In genomic region chr11:108854366-108854765, GRCh38 we compare ENCODE assay signal across 1 cellular context.
TF ChIP-seq lines count a peak whose summit lies in the region.

No MANE protein-coding gene starts in this region.

TF ChIP-seq in GM12878, 131 proteins besides CTCF, POLR2A, EP300 and RAD21 (continued from another document and continues in another):
- peak; percentile 15; the same call in 1 of the 2 replicates for TF ChIP-seq RELB (IDR thresholded peaks at IDR 0.05; ENCODE audit: low read depth)
- no peak for TF ChIP-seq CBFB (IDR thresholded peaks at IDR 0.05; ENCODE audit: low read depth)
- TF ChIP-seq FOS (IDR thresholded peaks at IDR 0.05; ENCODE audit: borderline replicate concordance, extremely low read depth, insufficient read length) = no peak
- TF ChIP-seq TCF7 (IDR thresholded peaks at IDR 0.05; ENCODE audit: borderline replicate concordance) = no peak
- peak; percentile 15 for TF ChIP-seq SKIL (IDR thresholded peaks at IDR 0.05; ENCODE audit: low read depth, poor library complexity, severe bottlenecking)
- TF ChIP-seq SMAD5 (IDR thresholded peaks at IDR 0.05; ENCODE audit: low read depth) = no peak
- no peak for TF ChIP-seq CHD4 (IDR thresholded peaks at IDR 0.05)
- TF ChIP-seq, protein P1, sequence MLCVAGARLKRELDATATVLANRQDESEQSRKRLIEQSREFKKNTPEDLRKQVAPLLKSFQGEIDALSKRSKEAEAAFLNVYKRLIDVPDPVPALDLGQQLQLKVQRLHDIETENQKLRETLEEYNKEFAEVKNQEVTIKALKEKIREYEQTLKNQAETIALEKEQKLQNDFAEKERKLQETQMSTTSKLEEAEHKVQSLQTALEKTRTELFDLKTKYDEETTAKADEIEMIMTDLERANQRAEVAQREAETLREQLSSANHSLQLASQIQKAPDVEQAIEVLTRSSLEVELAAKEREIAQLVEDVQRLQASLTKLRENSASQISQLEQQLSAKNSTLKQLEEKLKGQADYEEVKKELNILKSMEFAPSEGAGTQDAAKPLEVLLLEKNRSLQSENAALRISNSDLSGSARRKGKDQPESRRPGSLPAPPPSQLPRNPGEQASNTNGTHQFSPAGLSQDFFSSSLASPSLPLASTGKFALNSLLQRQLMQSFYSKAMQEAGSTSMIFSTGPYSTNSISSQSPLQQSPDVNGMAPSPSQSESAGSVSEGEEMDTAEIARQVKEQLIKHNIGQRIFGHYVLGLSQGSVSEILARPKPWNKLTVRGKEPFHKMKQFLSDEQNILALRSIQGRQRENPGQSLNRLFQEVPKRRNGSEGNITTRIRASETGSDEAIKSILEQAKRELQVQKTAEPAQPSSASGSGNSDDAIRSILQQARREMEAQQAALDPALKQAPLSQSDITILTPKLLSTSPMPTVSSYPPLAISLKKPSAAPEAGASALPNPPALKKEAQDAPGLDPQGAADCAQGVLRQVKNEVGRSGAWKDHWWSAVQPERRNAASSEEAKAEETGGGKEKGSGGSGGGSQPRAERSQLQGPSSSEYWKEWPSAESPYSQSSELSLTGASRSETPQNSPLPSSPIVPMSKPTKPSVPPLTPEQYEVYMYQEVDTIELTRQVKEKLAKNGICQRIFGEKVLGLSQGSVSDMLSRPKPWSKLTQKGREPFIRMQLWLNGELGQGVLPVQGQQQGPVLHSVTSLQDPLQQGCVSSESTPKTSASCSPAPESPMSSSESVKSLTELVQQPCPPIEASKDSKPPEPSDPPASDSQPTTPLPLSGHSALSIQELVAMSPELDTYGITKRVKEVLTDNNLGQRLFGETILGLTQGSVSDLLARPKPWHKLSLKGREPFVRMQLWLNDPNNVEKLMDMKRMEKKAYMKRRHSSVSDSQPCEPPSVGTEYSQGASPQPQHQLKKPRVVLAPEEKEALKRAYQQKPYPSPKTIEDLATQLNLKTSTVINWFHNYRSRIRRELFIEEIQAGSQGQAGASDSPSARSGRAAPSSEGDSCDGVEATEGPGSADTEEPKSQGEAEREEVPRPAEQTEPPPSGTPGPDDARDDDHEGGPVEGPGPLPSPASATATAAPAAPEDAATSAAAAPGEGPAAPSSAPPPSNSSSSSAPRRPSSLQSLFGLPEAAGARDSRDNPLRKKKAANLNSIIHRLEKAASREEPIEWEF (IDR thresholded peaks at IDR 0.05; ENCODE audit: insufficient replicate concordance, low read depth, low read length) = no peak
- TF ChIP-seq MTA2 (IDR thresholded peaks at IDR 0.05; ENCODE audit: low read depth) = no peak
- no peak for TF ChIP-seq SRF (IDR thresholded peaks at IDR 0.05; ENCODE audit: low read depth in 2 of 2, low read length in 2 of 2)
- no peak for TF ChIP-seq GATAD2B (conservative IDR thresholded peaks at IDR 0.05; ENCODE audit: low read depth)
- peak; percentile 72 for TF ChIP-seq MEF2B (IDR thresholded peaks at IDR 0.05; ENCODE audit: partially characterized antibody, poor library complexity, severe bottlenecking)
- no peak for TF ChIP-seq HDAC6 (IDR thresholded peaks at IDR 0.05; ENCODE audit: unreplicated experiment)
- TF ChIP-seq SIN3A (IDR thresholded peaks at IDR 0.05; ENCODE audit: low read depth, low read length) = no peak
- no peak for TF ChIP-seq NR2C1 (IDR thresholded peaks at IDR 0.05)
- TF ChIP-seq ESRRA (IDR thresholded peaks at IDR 0.05; ENCODE audit: low read length) = no peak
- no peak for TF ChIP-seq IRF4 (IDR thresholded peaks at IDR 0.05; ENCODE audit: low read depth, low read length)
- no peak for TF ChIP-seq MTA3 (IDR thresholded peaks at IDR 0.05; ENCODE audit: borderline replicate concordance, low read length)
- TF ChIP-seq NBN (IDR thresholded peaks at IDR 0.05) = no peak
- no peak for TF ChIP-seq IRF3 (IDR thresholded peaks at IDR 0.05)
- TF ChIP-seq, protein P2, sequence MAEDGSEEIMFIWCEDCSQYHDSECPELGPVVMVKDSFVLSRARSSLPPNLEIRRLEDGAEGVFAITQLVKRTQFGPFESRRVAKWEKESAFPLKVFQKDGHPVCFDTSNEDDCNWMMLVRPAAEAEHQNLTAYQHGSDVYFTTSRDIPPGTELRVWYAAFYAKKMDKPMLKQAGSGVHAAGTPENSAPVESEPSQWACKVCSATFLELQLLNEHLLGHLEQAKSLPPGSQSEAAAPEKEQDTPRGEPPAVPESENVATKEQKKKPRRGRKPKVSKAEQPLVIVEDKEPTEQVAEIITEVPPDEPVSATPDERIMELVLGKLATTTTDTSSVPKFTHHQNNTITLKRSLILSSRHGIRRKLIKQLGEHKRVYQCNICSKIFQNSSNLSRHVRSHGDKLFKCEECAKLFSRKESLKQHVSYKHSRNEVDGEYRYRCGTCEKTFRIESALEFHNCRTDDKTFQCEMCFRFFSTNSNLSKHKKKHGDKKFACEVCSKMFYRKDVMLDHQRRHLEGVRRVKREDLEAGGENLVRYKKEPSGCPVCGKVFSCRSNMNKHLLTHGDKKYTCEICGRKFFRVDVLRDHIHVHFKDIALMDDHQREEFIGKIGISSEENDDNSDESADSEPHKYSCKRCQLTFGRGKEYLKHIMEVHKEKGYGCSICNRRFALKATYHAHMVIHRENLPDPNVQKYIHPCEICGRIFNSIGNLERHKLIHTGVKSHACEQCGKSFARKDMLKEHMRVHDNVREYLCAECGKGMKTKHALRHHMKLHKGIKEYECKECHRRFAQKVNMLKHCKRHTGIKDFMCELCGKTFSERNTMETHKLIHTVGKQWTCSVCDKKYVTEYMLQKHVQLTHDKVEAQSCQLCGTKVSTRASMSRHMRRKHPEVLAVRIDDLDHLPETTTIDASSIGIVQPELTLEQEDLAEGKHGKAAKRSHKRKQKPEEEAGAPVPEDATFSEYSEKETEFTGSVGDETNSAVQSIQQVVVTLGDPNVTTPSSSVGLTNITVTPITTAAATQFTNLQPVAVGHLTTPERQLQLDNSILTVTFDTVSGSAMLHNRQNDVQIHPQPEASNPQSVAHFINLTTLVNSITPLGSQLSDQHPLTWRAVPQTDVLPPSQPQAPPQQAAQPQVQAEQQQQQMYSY (CRISPR knock-in tag; IDR thresholded peaks at IDR 0.05) = no peak
- TF ChIP-seq SREBF1 (IDR thresholded peaks at IDR 0.05; ENCODE audit: low read length) = no peak
- no peak for TF ChIP-seq JUND (IDR thresholded peaks at IDR 0.05; ENCODE audit: low read depth, low read length)
- no peak for TF ChIP-seq HCFC1 (IDR thresholded peaks at IDR 0.05; ENCODE audit: low read length)
- no peak for TF ChIP-seq ZNF24 (IDR thresholded peaks at IDR 0.05)
- no peak for TF ChIP-seq KDM1A (IDR thresholded peaks at IDR 0.05; ENCODE audit: borderline replicate concordance)
- TF ChIP-seq, protein P3, sequence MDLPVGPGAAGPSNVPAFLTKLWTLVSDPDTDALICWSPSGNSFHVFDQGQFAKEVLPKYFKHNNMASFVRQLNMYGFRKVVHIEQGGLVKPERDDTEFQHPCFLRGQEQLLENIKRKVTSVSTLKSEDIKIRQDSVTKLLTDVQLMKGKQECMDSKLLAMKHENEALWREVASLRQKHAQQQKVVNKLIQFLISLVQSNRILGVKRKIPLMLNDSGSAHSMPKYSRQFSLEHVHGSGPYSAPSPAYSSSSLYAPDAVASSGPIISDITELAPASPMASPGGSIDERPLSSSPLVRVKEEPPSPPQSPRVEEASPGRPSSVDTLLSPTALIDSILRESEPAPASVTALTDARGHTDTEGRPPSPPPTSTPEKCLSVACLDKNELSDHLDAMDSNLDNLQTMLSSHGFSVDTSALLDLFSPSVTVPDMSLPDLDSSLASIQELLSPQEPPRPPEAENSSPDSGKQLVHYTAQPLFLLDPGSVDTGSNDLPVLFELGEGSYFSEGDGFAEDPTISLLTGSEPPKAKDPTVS (IDR thresholded peaks at IDR 0.05; ENCODE audit: low read depth, low read length) = no peak
- no peak for TF ChIP-seq ZNF687 (IDR thresholded peaks at IDR 0.05)
- peak; percentile 75; the same call in 1 of the 2 replicates for TF ChIP-seq ATF2 (IDR thresholded peaks at IDR 0.05; ENCODE audit: low read length)
- TF ChIP-seq KLF5 (IDR thresholded peaks at IDR 0.05; ENCODE audit: partially characterized antibody) = no peak
- peak; percentile 56; the same call in 1 of the 2 replicates for TF ChIP-seq NFIC (IDR thresholded peaks at IDR 0.05; ENCODE audit: low read depth, low read length)
- no peak for TF ChIP-seq BCL11A (IDR thresholded peaks at IDR 0.05; ENCODE audit: low read depth, low read length)
- TF ChIP-seq, protein P4, sequence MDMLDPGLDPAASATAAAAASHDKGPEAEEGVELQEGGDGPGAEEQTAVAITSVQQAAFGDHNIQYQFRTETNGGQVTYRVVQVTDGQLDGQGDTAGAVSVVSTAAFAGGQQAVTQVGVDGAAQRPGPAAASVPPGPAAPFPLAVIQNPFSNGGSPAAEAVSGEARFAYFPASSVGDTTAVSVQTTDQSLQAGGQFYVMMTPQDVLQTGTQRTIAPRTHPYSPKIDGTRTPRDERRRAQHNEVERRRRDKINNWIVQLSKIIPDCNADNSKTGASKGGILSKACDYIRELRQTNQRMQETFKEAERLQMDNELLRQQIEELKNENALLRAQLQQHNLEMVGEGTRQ (IDR thresholded peaks at IDR 0.05; ENCODE audit: borderline replicate concordance, low read depth, low read length) = no peak
- 0 out of 2 replicates have a peak, but pooled peaks have one; percentile 25 for TF ChIP-seq CREM (IDR thresholded peaks at IDR 0.05; ENCODE audit: low read depth)
- TF ChIP-seq STAT3 (IDR thresholded peaks at IDR 0.05; ENCODE audit: low read depth, low read length) = no peak
- TF ChIP-seq GABPA (IDR thresholded peaks at IDR 0.05; ENCODE audit: low read depth) = no peak
- no peak for TF ChIP-seq DPF2 (IDR thresholded peaks at IDR 0.05)
- peak; percentile 87 for TF ChIP-seq ATF7 (IDR thresholded peaks at IDR 0.05; ENCODE audit: low read depth)
- TF ChIP-seq TAF1 (IDR thresholded peaks at IDR 0.05; ENCODE audit: borderline replicate concordance, low read depth, low read length) = no peak
- no peak for TF ChIP-seq RCOR1 (conservative IDR thresholded peaks at IDR 0.05; ENCODE audit: low read depth, low read length)
- TF ChIP-seq SUZ12 (IDR thresholded peaks at IDR 0.05; ENCODE audit: unreplicated experiment) = no peak
